In the genomic region with DNA sequence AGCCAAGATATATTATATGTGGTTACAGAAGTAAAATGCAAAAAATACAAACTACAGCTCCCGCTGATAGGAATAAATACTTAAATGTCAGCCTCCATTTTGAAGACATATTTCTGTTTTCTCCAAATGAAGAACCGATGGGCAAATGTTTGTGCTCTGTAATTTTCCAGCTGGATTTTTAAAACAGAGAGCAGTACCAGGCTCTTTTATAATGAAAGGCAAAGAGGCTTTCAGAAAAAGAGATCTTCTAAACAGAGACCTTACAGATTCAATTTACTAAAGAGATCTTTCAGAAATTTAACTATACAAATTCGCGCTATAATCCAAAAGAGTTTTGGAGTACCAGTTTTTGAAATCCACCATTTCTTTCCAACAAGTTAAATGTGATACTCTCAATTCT, we compare ENCODE assay signal across 19 cellular contexts.
"Had no signal": no experiment of that assay in that cellular context is flagged by ENCODE, and none has a peak within 500 bp of the region (broad histone marks: within the 10 kb centered on the region; RNA-seq: fewer than 3 reads in every experiment).

No MANE protein-coding gene starts in this region.

- DNase-seq: effector memory CD8-positive, alpha-beta T cell; foreskin fibroblast; head of caudate nucleus; kidney; left colon; left ventricle myocardium superior; mesendoderm; naive thymus-derived CD4-positive, alpha-beta T cell; nephron progenitor cell; right cardiac atrium; small intestine; stimulated activated CD4-positive, alpha-beta T cell treated with anti-CD3 and anti-CD28 coated beads, Interleukin-12 subunit alpha, Interleukin-12 subunit beta, amount 100 ng/mL, for 4 hours; stimulated activated naive CD4-positive, alpha-beta T cell; stomach; testis; transverse colon had no signal

- FAIRE-seq: kidney had no signal

- H3K27ac ChIP-seq: epithelial cell of prostate, esophagus muscularis mucosa, hepatocyte, stomach, testis, transverse colon had no signal

- ATAC-seq: effector memory CD8-positive, alpha-beta T cell; left colon; left ventricle myocardium superior; naive thymus-derived CD4-positive, alpha-beta T cell; right cardiac atrium had no signal
